Comparison of ENCODE assay signal across 24 cellular contexts in genomic region chr15:83362706-83363105, GRCh38.
"Had no signal": no experiment of that assay in that cellular context is flagged by ENCODE, and none has a peak within 500 bp of the region (broad histone marks: within the 10 kb centered on the region; RNA-seq: fewer than 3 reads in every experiment).

No MANE protein-coding gene starts in this region.

- ATAC-seq: naive thymus-derived CD8-positive, alpha-beta T cell; natural killer cell treated with Interleukin-12 subunit alpha and Interleukin-12 subunit beta and Interleukin-15 and Interleukin-18, amount 100 ng/mL, for 72 hours; psoas muscle; right cardiac atrium; right lobe of liver; stimulated activated effector memory CD8-positive, alpha-beta T cell treated with anti-CD3 and anti-CD28 coated beads, Interleukin-12 subunit alpha, Interleukin-12 subunit beta, amount 100 ng/mL, for 72 hours; stimulated activated naive B cell treated with anti-CD40 and anti-IgM and Interleukin-4, amounts not matched to agents 10 μg/mL and 1 μg/mL and 100 μg/mL, for 72 hours had no signal

- H3K27ac Mint-ChIP-seq: naive thymus-derived CD8-positive, alpha-beta T cell; natural killer cell treated with Interleukin-12 subunit alpha and Interleukin-12 subunit beta and Interleukin-15 and Interleukin-18, amount 100 ng/mL, for 72 hours; neural progenitor cell; progenitor cell of endocrine pancreas; stimulated activated effector memory CD8-positive, alpha-beta T cell treated with anti-CD3 and anti-CD28 coated beads, Interleukin-12 subunit alpha, Interleukin-12 subunit beta, amount 100 ng/mL, for 72 hours; stimulated activated naive B cell treated with anti-CD40 and anti-IgM and Interleukin-4, amounts not matched to agents 10 μg/mL and 1 μg/mL and 100 μg/mL, for 72 hours; stimulated activated naive CD8-positive, alpha-beta T cell treated with anti-CD3 and anti-CD28 coated beads, Interleukin-15, Interleukin-2, amounts not matched to agents 100 ng/mL and 50 ng/mL, for 24 hours had no signal

- H3K4me3 Mint-ChIP-seq: naive thymus-derived CD8-positive, alpha-beta T cell; natural killer cell treated with Interleukin-12 subunit alpha and Interleukin-12 subunit beta and Interleukin-15 and Interleukin-18, amount 100 ng/mL, for 72 hours; neural progenitor cell; stimulated activated effector memory CD8-positive, alpha-beta T cell treated with anti-CD3 and anti-CD28 coated beads, Interleukin-12 subunit alpha, Interleukin-12 subunit beta, amount 100 ng/mL, for 72 hours; stimulated activated naive B cell treated with anti-CD40 and anti-IgM and Interleukin-4, amounts not matched to agents 10 μg/mL and 1 μg/mL and 100 μg/mL, for 72 hours; stimulated activated naive CD8-positive, alpha-beta T cell treated with anti-CD3 and anti-CD28 coated beads, Interleukin-15, Interleukin-2, amounts not matched to agents 100 ng/mL and 50 ng/mL, for 24 hours had no signal

- H3K9me3 Mint-ChIP-seq: natural killer cell treated with Interleukin-12 subunit alpha and Interleukin-12 subunit beta and Interleukin-15 and Interleukin-18, amount 100 ng/mL, for 72 hours; neural progenitor cell; stimulated activated effector memory CD8-positive, alpha-beta T cell treated with anti-CD3 and anti-CD28 coated beads, Interleukin-12 subunit alpha, Interleukin-12 subunit beta, amount 100 ng/mL, for 72 hours; stimulated activated naive CD8-positive, alpha-beta T cell treated with anti-CD3 and anti-CD28 coated beads, Interleukin-15, Interleukin-2, amounts not matched to agents 100 ng/mL and 50 ng/mL, for 24 hours had no signal

- DNase-seq: naive thymus-derived CD8-positive, alpha-beta T cell; occipital lobe; ovary; posterior cingulate gyrus; psoas muscle; right cardiac atrium; right lobe of liver; sigmoid colon; small intestine; stimulated activated CD4-positive, alpha-beta T cell treated with anti-CD3 and anti-CD28 coated beads, Interleukin-15, amount 100 ng/mL, for 24 hours; stimulated activated CD4-positive, alpha-beta T cell treated with anti-CD3 and anti-CD28 coated beads, Interleukin-2, amount 100 ng/mL, for 24 hours; stimulated activated CD4-positive, alpha-beta T cell treated with anti-CD3 and anti-CD28 coated beads, Interleukin-2, amount 100 ng/mL, for 48 hours; stimulated activated CD4-positive, alpha-beta T cell treated with anti-CD3 and anti-CD28 coated beads, Interleukin-4, amount 100 ng/mL, for 24 hours; stimulated activated naive B cell treated with anti-CD40 and anti-IgM and Interleukin-4, amounts not matched to agents 10 μg/mL and 1 μg/mL and 100 μg/mL, for 72 hours; stimulated activated naive CD4-positive, alpha-beta T cell treated with Interleukin-2 at 50 U/mL for 16 hours; stomach; thyroid gland; trophoblast cell; upper lobe of left lung had no signal

- H3K36me3 Mint-ChIP-seq: naive thymus-derived CD8-positive, alpha-beta T cell; neural progenitor cell; stimulated activated effector memory CD8-positive, alpha-beta T cell treated with anti-CD3 and anti-CD28 coated beads, Interleukin-12 subunit alpha, Interleukin-12 subunit beta, amount 100 ng/mL, for 72 hours; stimulated activated naive B cell treated with anti-CD40 and anti-IgM and Interleukin-4, amounts not matched to agents 10 μg/mL and 1 μg/mL and 100 μg/mL, for 72 hours had no signal
